Comparison of ENCODE assay signal across 1 cellular context in the genomic region with DNA sequence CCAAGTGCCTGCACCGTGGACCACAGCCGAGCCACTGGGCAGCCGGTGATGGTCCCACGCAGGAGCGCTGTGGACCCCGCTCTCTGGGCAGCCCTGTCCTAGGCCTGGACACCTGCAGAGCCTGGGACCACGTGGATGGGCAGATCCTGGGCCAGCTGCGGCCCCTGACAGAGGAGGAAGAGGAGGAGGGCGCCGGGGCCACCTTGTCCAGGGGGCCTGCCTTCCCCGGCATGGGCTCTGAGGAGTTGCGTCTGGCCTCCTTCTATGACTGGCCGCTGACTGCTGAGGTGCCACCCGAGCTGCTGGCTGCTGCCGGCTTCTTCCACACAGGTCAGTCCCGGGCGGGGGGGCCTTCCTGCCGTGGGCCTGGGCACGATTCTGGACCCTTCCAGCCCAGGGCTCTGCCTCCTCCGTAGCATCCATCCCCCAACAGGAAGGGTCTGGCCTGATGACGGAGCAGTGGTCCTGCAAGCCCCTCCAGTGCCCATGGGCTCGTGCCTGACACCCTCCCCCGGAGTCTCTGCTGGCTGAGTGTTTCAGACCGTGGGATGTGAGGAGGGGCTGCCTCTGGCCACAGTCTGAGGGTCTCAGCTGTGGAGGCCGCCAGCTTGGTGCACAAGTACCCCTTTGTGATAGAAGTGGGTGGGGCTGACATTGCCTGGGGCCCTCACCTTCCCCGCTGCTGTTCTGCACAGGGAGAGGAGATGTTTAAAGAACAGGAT.
TF ChIP-seq lines count a peak whose summit lies in the region.

No MANE protein-coding gene starts in this region.

TF ChIP-seq in A549, 52 proteins besides CTCF, POLR2A, EP300 and RAD21 (continued from another document):
- TF ChIP-seq, protein P1, sequence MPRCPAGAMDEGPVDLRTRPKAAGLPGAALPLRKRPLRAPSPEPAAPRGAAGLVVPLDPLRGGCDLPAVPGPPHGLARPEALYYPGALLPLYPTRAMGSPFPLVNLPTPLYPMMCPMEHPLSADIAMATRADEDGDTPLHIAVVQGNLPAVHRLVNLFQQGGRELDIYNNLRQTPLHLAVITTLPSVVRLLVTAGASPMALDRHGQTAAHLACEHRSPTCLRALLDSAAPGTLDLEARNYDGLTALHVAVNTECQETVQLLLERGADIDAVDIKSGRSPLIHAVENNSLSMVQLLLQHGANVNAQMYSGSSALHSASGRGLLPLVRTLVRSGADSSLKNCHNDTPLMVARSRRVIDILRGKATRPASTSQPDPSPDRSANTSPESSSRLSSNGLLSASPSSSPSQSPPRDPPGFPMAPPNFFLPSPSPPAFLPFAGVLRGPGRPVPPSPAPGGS (IDR thresholded peaks at IDR 0.05) = no peak
